In the genomic region with DNA sequence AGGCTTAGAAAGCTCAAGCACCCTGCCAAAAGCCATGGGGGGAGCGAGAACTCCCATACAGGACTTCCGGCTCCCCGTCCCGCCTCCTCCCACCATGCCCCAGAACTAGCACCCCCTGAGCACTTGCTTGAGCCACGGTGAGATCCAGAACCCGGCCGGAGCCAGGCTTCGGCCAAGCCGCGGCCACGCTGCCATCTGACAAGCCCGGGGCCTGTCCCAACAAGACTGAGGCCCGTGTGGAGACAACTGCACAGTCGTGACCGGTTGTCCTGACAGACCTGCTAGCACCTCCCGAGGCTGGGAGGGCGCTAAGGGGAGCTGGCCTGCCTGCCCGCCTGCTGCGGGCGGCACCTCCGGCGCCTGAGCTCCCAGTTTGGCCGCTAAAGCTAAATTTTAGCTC, we compare ENCODE assay signal across 22 cellular contexts.
DNase-seq lines count a peak whose midpoint lies in the region; ATAC-seq, FAIRE-seq and TF ChIP-seq lines count a peak whose summit lies in the region.
"Had no signal": no experiment of that assay in that cellular context is flagged by ENCODE, and none has a peak within 500 bp of the region (broad histone marks: within the 10 kb centered on the region; RNA-seq: fewer than 3 reads in every experiment).

No MANE protein-coding gene starts in this region.

- POLR2A ChIA-PET in K562 (lab: Yijun Ruan, JAX) = no interaction called here

- no peak for TF ChIP-seq CTCF in K562 (IDR thresholded peaks at IDR 0.05 in 2 of 3, conservative IDR thresholded peaks at IDR 0.05 in 1 of 3; ENCODE audit: insufficient read depth in 2 of 3, low read depth in 1 of 3, low read length in 3 of 3)
- no peak for TF ChIP-seq CTCF in upper lobe of right lung (IDR thresholded peaks at IDR 0.05)
- no peak for TF ChIP-seq CTCF in gastrocnemius medialis (IDR thresholded peaks at IDR 0.05 in 4 of 5, conservative IDR thresholded peaks at IDR 0.05 in 1 of 5)

- CTCF ChIA-PET in K562 (lab: Yijun Ruan, JAX; ENCODE audit: low intra/inter-chr PET ratio) = no interaction called here

- no peak overlapping the region for H3K4me2 ChIP-seq in K562 (ENCODE audit: insufficient read depth, low read length)
- H3K4me2 ChIP-seq: SK-N-SH had no signal

- peaks cover 4 to 9% of the 10 kb centered on the region in 2 experiments; a peak in 3 of 5 replicates for H3K27me3 ChIP-seq in K562 (ENCODE audit: control insufficient read depth in 2 of 2, insufficient read depth in 2 of 2, low read length in 2 of 2)
- H3K27me3 ChIP-seq in upper lobe of right lung = no peaks in the 10 kb centered on the region
- H3K27me3 ChIP-seq in gastrocnemius medialis = no peaks in the 10 kb centered on the region

- no peaks in the 10 kb centered on the region for H4K20me1 ChIP-seq in K562 (replicated peaks; ENCODE audit: control insufficient read depth, insufficient read depth, low read length)

- no peak for TF ChIP-seq POLR2A in K562 (conservative IDR thresholded peaks at IDR 0.05)
- no peak for TF ChIP-seq POLR2A in gastrocnemius medialis (IDR thresholded peaks at IDR 0.05)

- DNase-seq in cardiac septum (ENCODE audit: low spot score) (peak; percentile 73), Right ventricle myocardium superior (no peak), K562 (ENCODE audit: extremely low read depth in 1 of 4, low spot score in 3 of 4) (no peak), mesenteric fat pad (ENCODE audit: low spot score) (peak; percentile 87), upper lobe of right lung (peak; percentile 58), T-helper 9 cell (no peak), gastrocnemius medialis (no peak), NCI-H146 treated with DMSO at 0.1 percent for 48 hours (lab: John Stamatoyannopoulos, UW; ENCODE audit: unreplicated experiment) (no peak)
- DNase-seq: DMS 273 treated with DMSO at 0.1 percent for 48 hours, DMS79, EL, GDM1, KBM-7, MM.1S, NCI-H1694, NCI-H2029 treated with DMSO at 0.1 percent for 48 hours, NCI-H526 treated with DMSO at 0.1 percent for 48 hours, SK-N-SH had no signal

- H3K9me3 ChIP-seq in K562 (replicated peaks; ENCODE audit: control insufficient read depth, insufficient read depth, low read depth, low read length) (no peaks in the 10 kb centered on the region), upper lobe of right lung (no peaks in the 10 kb centered on the region), gastrocnemius medialis (no peaks in the 10 kb centered on the region)
- H3K9me3 ChIP-seq: SK-N-SH had no signal

- H3K4me3 ChIP-seq in K562 (no peak overlapping the region), upper lobe of right lung (no peak overlapping the region), gastrocnemius medialis (no peak overlapping the region)
- H3K4me3 ChIP-seq: GM12878 had no signal

- H3K36me3 ChIP-seq in K562 (ENCODE audit: control insufficient read depth, insufficient read depth, low read length) (no peaks in the 10 kb centered on the region), upper lobe of right lung (no peaks in the 10 kb centered on the region), gastrocnemius medialis (no peaks in the 10 kb centered on the region)

- ATAC-seq in Right ventricle myocardium superior (ENCODE audit: poor library complexity) (no peak), K562 (no peak), upper lobe of right lung (no peak), gastrocnemius medialis (no peak)
- ATAC-seq: GM12878, HepG2, Panc1 had no signal

- no peak overlapping the region for H3K9ac ChIP-seq in K562 (ENCODE audit: insufficient read depth in 1 of 2, low read depth in 2 of 2, low read length in 2 of 2)
- H3K9ac ChIP-seq: SK-N-SH had no signal

- no peak overlapping the region for H2AFZ ChIP-seq in K562 (ENCODE audit: low read depth, low read length)

- no peak for FAIRE-seq in K562 (lab: Jason Lieb, UNC)
- FAIRE-seq: GM12878, HepG2 had no signal

- H3K4me1 ChIP-seq in K562 (replicated peaks in 1 of 2; ENCODE audit: control insufficient read depth in 2 of 2, insufficient read depth in 2 of 2, low read length in 2 of 2) = peaks cover 9 to 32% of the 10 kb centered on the region in 2 experiments; a peak in 4 of 5 replicates
- H3K4me1 ChIP-seq in upper lobe of right lung = no peaks in the 10 kb centered on the region
- no peaks in the 10 kb centered on the region for H3K4me1 ChIP-seq in gastrocnemius medialis

- intact Hi-C loops in cardiac septum (cut with DNase I) (no loop called here), Right ventricle myocardium superior (cut with DNase I) (no loop called here), K562 (cut with micrococcal nuclease) (loop anchor here (5.0 kb wide), 1 partner anchor 34 kb away; no protein-coding TSS in a partner anchor), upper lobe of right lung (cut with DNase I) (no loop called here), gastrocnemius medialis (cut with DNase I; ENCODE audit: low total_unique reads) (no loop called here)

- BruUV-seq in K562 (replicated peaks; lab: Mats Ljungman, UMichigan) = no TSS peak

- WGBS in K562 (ENCODE audit: insufficient coverage, low coverage, missing lambda C conversion rate) = 47% methylated on average over 18 of the region's 23 CpGs

- in situ Hi-C loops in K562 (cut with MboI) (no loop called here), gastrocnemius medialis (cut with MboI; ENCODE audit: low sequenced_read_pairs in 4 of 4) (no loop called here)

- TF ChIP-seq EP300 in K562 (IDR thresholded peaks at IDR 0.05; ENCODE audit: low read length) = no peak

- TF ChIP-seq RAD21 in K562 (CRISPR knock-in tag; conservative IDR thresholded peaks at IDR 0.05 in 1 of 2, IDR thresholded peaks at IDR 0.05 in 1 of 2) = no peak

- H3K9me1 ChIP-seq in K562 (ENCODE audit: control insufficient read depth, insufficient read depth, low read length) = no peaks in the 10 kb centered on the region

- H3K27ac ChIP-seq in K562 (ENCODE audit: extremely low read depth, low read depth, low read length) = no peak overlapping the region
- H3K27ac ChIP-seq in upper lobe of right lung = no peak overlapping the region
- H3K27ac ChIP-seq in gastrocnemius medialis = no peak overlapping the region
- H3K27ac ChIP-seq: C4-2B had no signal

- H3K79me2 ChIP-seq in K562 (ENCODE audit: control insufficient read depth, insufficient read depth, low read length) = no peaks in the 10 kb centered on the region

TF ChIP-seq in K562, 482 proteins besides CTCF, POLR2A, EP300 and RAD21:
- no peak for TF ChIP-seq ELF1 (tag; IDR thresholded peaks at IDR 0.05)
- TF ChIP-seq, protein P1, sequence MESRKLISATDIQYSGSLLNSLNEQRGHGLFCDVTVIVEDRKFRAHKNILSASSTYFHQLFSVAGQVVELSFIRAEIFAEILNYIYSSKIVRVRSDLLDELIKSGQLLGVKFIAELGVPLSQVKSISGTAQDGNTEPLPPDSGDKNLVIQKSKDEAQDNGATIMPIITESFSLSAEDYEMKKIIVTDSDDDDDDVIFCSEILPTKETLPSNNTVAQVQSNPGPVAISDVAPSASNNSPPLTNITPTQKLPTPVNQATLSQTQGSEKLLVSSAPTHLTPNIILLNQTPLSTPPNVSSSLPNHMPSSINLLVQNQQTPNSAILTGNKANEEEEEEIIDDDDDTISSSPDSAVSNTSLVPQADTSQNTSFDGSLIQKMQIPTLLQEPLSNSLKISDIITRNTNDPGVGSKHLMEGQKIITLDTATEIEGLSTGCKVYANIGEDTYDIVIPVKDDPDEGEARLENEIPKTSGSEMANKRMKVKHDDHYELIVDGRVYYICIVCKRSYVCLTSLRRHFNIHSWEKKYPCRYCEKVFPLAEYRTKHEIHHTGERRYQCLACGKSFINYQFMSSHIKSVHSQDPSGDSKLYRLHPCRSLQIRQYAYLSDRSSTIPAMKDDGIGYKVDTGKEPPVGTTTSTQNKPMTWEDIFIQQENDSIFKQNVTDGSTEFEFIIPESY (CRISPR knock-in tag; IDR thresholded peaks at IDR 0.05) = 0 out of 2 replicates have a peak, but pooled peaks have one; percentile 16

Comparison
In these comparisons a context has a peak if more than half of its experiments do, and no peak if none do; other contexts are left out.
1. DNase-seq: peak in cardiac septum (single experiment), mesenteric fat pad (single experiment) and upper lobe of right lung (single experiment); none in Right ventricle myocardium superior (single experiment), K562 (0 of 4), T-helper 9 cell (single experiment), gastrocnemius medialis (0 of 2) and NCI-H146 treated with DMSO at 0.1 percent for 48 hours (single experiment).